In genomic region chr20:49955167-49955566, GRCh38 we compare ENCODE assay signal across 18 cellular contexts. TPM values are rescaled to one million over a fixed set of nuclear protein-coding genes. Genes with fewer than 3 reads are reported as not detected.
DNase-seq lines count a peak whose midpoint lies in the region; ATAC-seq and FAIRE-seq lines count a peak whose summit lies in the region.
"Had no signal": no experiment of that assay in that cellular context is flagged by ENCODE, and none has a peak within 500 bp of the region (broad histone marks: within the 10 kb centered on the region; RNA-seq: fewer than 3 reads in every experiment).

No MANE protein-coding gene starts in this region.

- H3K4me3 Mint-ChIP-seq in activated naive CD8-positive, alpha-beta T cell treated with anti-CD3 and anti-CD28 coated beads for 36 hours, result no peak overlapping the region
- H3K4me3 Mint-ChIP-seq: B cell; CD4-positive, alpha-beta T cell; IgD-negative memory B cell had no signal

- intact Hi-C loops in left colon (cut with DNase I, micrococcal nuclease) (no loop called here), posterior vena cava (cut with DNase I) (no loop called here)

- H3K36me3 Mint-ChIP-seq in activated naive CD8-positive, alpha-beta T cell treated with anti-CD3 and anti-CD28 coated beads for 36 hours, result peaks cover 29% of the 10 kb centered on the region

- ATAC-seq in left colon (peak; percentile 9), HG03196 (IDR thresholded peaks at IDR 0.05; ENCODE audit: unreplicated experiment) (no peak)

- H3K27ac Mint-ChIP-seq in activated naive CD8-positive, alpha-beta T cell treated with anti-CD3 and anti-CD28 coated beads for 36 hours, result peak overlapping the region; percentile 27
- H3K27ac Mint-ChIP-seq: B cell; CD4-positive, alpha-beta T cell; IgD-negative memory B cell had no signal

- H3K27me3 Mint-ChIP-seq in activated naive CD8-positive, alpha-beta T cell treated with anti-CD3 and anti-CD28 coated beads for 36 hours, result no peaks in the 10 kb centered on the region
- H3K27me3 Mint-ChIP-seq: B cell; CD4-positive, alpha-beta T cell; IgD-negative memory B cell had no signal

- peak; percentile 23 for FAIRE-seq in HTR-8/SVneo (lab: Jason Lieb, UNC)
- FAIRE-seq: A204.1, G401.6, GM12891, H1 had no signal

- no peaks in the 10 kb centered on the region for H3K9me3 Mint-ChIP-seq in activated naive CD8-positive, alpha-beta T cell treated with anti-CD3 and anti-CD28 coated beads for 36 hours
- H3K9me3 Mint-ChIP-seq: CD4-positive, alpha-beta T cell; IgD-negative memory B cell had no signal

- DNase-seq in HTR-8/SVneo (ENCODE audit: insufficient read length, low spot score) (no peak), left colon (no peak), posterior vena cava (ENCODE audit: low spot score) (peak; percentile 47), NCI-H1694 treated with DMSO at 0.1 percent for 48 hours (lab: John Stamatoyannopoulos, UW) (no peak), NCI-H2171 treated with DMSO at 0.1 percent for 48 hours (lab: John Stamatoyannopoulos, UW) (no peak)
- no peak for DNase-seq in activated naive CD8-positive, alpha-beta T cell treated with anti-CD3 and anti-CD28 coated beads for 36 hours
- DNase-seq: C1 segment of cervical spinal cord; CD4-positive, alpha-beta T cell; DMS153; DMS79 treated with DMSO at 0.1 percent for 48 hours; EL had no signal

- peaks cover 13% of the 10 kb centered on the region for H3K4me1 Mint-ChIP-seq in activated naive CD8-positive, alpha-beta T cell treated with anti-CD3 and anti-CD28 coated beads for 36 hours

RNA-seq across cellular contexts. Expression of gene RNF114, which starts 19.0 kb away (rescaled TPM):
- 10 to 100 TPM; 61.5 to 70.7 TPM for total RNA-seq in activated naive CD8-positive, alpha-beta T cell treated with anti-CD3 and anti-CD28 coated beads for 36 hours
- total RNA-seq in left colon, result 10 to 100 TPM; 75.7 to 84.1 TPM
- total RNA-seq in posterior vena cava, result 10 to 100 TPM; 44.8 to 46.6 TPM

RNA-seq across cellular contexts. Expression of gene SNAI1, which starts 27.6 kb away (rescaled TPM):
- total RNA-seq in activated naive CD8-positive, alpha-beta T cell treated with anti-CD3 and anti-CD28 coated beads for 36 hours, result under 1 TPM; 0.82 to 0.93 TPM
- under 1 TPM; 0.25 to 0.46 TPM for total RNA-seq in left colon
- 1 to 10 TPM; 8.6 to 8.9 TPM for total RNA-seq in posterior vena cava

RNA-seq across cellular contexts. Expression of gene SPATA2, which starts 39.8 kb away (rescaled TPM):
- 10 to 100 TPM; 11.2 to 11.6 TPM for total RNA-seq in activated naive CD8-positive, alpha-beta T cell treated with anti-CD3 and anti-CD28 coated beads for 36 hours
- total RNA-seq in left colon, result 10 to 100 TPM; 19.9 to 22.0 TPM
- total RNA-seq in posterior vena cava, result 1 to 10 TPM; 4.5 TPM

Comparison
In these comparisons a context has a peak if more than half of its experiments do, and no peak if none do; other contexts are left out.
1. RNA of gene SNAI1, which starts 27.6 kb away (total RNA-seq): 8.6 to 8.9 TPM in posterior vena cava; 0.82 to 0.93 TPM in activated naive CD8-positive, alpha-beta T cell treated with anti-CD3 and anti-CD28 coated beads for 36 hours and 0.25 to 0.46 TPM in left colon; every median in the first group is over 4 times any median in the second.